Comparison of ENCODE assay signal across 8 cellular contexts in the genomic region with DNA sequence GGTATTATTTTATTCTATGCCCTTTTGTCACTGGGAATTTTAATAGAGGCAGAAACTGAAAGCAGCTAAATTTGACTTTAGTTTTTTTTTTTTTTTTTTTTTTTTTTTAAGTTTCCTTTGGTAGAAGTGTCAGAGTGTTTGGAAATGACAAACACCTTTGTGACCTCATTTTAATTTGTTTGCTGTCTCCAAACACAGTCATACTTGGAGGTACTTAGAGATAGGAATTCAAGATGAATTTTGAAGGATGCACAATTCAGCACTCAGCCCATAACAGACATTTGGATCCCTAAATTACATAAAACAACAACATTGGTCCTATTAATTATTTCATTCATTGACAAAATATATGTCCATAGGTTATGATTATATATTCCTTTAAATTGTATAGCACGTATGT. TPM values are rescaled to one million over a fixed set of nuclear protein-coding genes. Genes with fewer than 3 reads are reported as not detected.
"Had no signal": no experiment of that assay in that cellular context is flagged by ENCODE, and none has a peak within 500 bp of the region (broad histone marks: within the 10 kb centered on the region; RNA-seq: fewer than 3 reads in every experiment).

No MANE protein-coding gene starts in this region.

- FAIRE-seq: H1, H54, HTR-8/SVneo had no signal

- H3K4me2 ChIP-seq: GM23338 had no signal

- ATAC-seq: GM23338 had no signal

- H3K4me3 ChIP-seq: GM23338 had no signal

- DNase-seq: H9, HCEC 1CT, KBM-7 had no signal

- H2AFZ ChIP-seq: GM23338 had no signal

RNA-seq across cellular contexts. Expression of gene NAALADL2, which starts 43.4 kb away (rescaled TPM):
- polyA plus RNA-seq: IgD-negative memory B cell had no signal
